Comparison of ENCODE assay signal across 27 cellular contexts in the genomic region with DNA sequence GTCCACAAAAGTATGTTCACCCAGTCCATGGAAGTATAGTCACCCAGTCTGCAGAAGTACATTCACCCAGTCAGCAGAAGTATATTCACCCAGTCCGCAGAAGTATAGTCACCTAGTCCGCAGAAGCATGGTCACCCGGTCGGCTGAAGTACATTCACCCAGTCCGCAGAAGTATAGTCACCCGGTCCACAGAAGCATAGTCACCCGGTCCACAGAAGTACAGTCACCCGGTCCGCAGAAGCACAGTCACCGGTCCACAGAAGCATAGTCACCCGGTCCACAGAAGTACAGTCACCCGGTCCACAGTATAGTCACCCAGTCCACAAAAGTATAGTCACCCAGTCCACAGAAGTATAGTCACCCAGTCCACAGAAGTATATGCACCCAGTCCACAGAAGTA. TPM values are rescaled to one million over a fixed set of nuclear protein-coding genes. Genes with fewer than 3 reads are reported as not detected.
DNase-seq lines count a peak whose midpoint lies in the region; ATAC-seq, FAIRE-seq and TF ChIP-seq lines count a peak whose summit lies in the region.
"Had no signal": no experiment of that assay in that cellular context is flagged by ENCODE, and none has a peak within 500 bp of the region (broad histone marks: within the 10 kb centered on the region; RNA-seq: fewer than 3 reads in every experiment).

No MANE protein-coding gene starts in this region.

- DNase-seq in RKO (ENCODE audit: low spot score) (peak; percentile 88), RWPE2 (ENCODE audit: low spot score) (peak; percentile 42), endothelial cell (ENCODE audit: low spot score) (no peak), progenitor cell of endocrine pancreas (ENCODE audit: low spot score, unreplicated experiment) (no peak), GM12892 (ENCODE audit: insufficient read length) (no peak)
- no peak for DNase-seq in activated T-cell treated with anti-CD3 and anti-CD28 coated beads, Interleukin-2, amount 50 U/mL, for 48 hours
- DNase-seq: 8988T; ACHN; BE2C; C1 segment of cervical spinal cord; CD4-positive, alpha-beta memory T cell; CD4-positive, CD25-positive, alpha-beta regulatory T cell; CD8-positive, alpha-beta memory T cell; COR-L47; DMS 273 treated with DMSO at 0.1 percent for 48 hours; DMS153; DMS53; DMS79; DND-41; EL; GDM1 had no signal

- H3K27me3 Mint-ChIP-seq in endothelial cell (ENCODE audit: unreplicated experiment) (peaks cover 15% of the 10 kb centered on the region), progenitor cell of endocrine pancreas (no peaks in the 10 kb centered on the region)
- H3K27me3 Mint-ChIP-seq: CD4-positive, alpha-beta memory T cell; CD4-positive, CD25-positive, alpha-beta regulatory T cell; CD8-positive, alpha-beta memory T cell had no signal

- H3K36me3 Mint-ChIP-seq in endothelial cell (ENCODE audit: low read depth, unreplicated experiment) = peaks cover 25% of the 10 kb centered on the region
- peaks cover 11% of the 10 kb centered on the region for H3K36me3 Mint-ChIP-seq in progenitor cell of endocrine pancreas (ENCODE audit: insufficient read depth)

- no peak overlapping the region for H3K27ac ChIP-seq in RWPE2 (ENCODE audit: poor library complexity, severe bottlenecking)

- TF ChIP-seq POLR2A in GM12892 (IDR thresholded peaks at IDR 0.05; ENCODE audit: low read depth, low read length) = no peak

- H3K4me1 Mint-ChIP-seq in endothelial cell (ENCODE audit: unreplicated experiment) = peaks cover 11% of the 10 kb centered on the region
- H3K4me1 Mint-ChIP-seq in progenitor cell of endocrine pancreas (ENCODE audit: low read depth) = no peaks in the 10 kb centered on the region
- H3K4me1 Mint-ChIP-seq: CD14-positive monocyte; CD8-positive, alpha-beta memory T cell had no signal

- H3K36me3 ChIP-seq in RWPE2 (ENCODE audit: low read depth) = peaks cover 69% of the 10 kb centered on the region

- H3K27me3 ChIP-seq in RWPE2 (ENCODE audit: insufficient read depth, poor library complexity, severe bottlenecking) = no peaks in the 10 kb centered on the region
- H3K27me3 ChIP-seq: BE2C, BLaER1 had no signal

- H3K27ac Mint-ChIP-seq in endothelial cell (ENCODE audit: unreplicated experiment) (no peak overlapping the region), progenitor cell of endocrine pancreas (peak overlapping the region; percentile 73)
- H3K27ac Mint-ChIP-seq: CD4-positive, alpha-beta memory T cell; CD4-positive, CD25-positive, alpha-beta regulatory T cell had no signal

- no peaks in the 10 kb centered on the region for H3K9me3 ChIP-seq in RWPE2 (ENCODE audit: severe bottlenecking)
- H3K9me3 ChIP-seq: BE2C, BLaER1 had no signal

- H3K4me3 ChIP-seq in RWPE2 (ENCODE audit: severe bottlenecking) = no peak overlapping the region
- H3K4me3 ChIP-seq: BLaER1, GM12878 had no signal

- TF ChIP-seq CTCF in RWPE2 (IDR thresholded peaks at IDR 0.05; ENCODE audit: poor library complexity, severe bottlenecking) (no peak), endothelial cell (IDR thresholded peaks at IDR 0.05; ENCODE audit: unreplicated experiment) (no peak), progenitor cell of endocrine pancreas (IDR thresholded peaks at IDR 0.05; ENCODE audit: unreplicated experiment) (no peak)

- H3K4me3 Mint-ChIP-seq in endothelial cell (ENCODE audit: unreplicated experiment) (peak overlapping the region; percentile 17), progenitor cell of endocrine pancreas (ENCODE audit: low read depth) (no peak overlapping the region)
- H3K4me3 Mint-ChIP-seq: CD14-positive monocyte; CD4-positive, alpha-beta memory T cell; CD4-positive, CD25-positive, alpha-beta regulatory T cell; CD8-positive, alpha-beta memory T cell had no signal

- FAIRE-seq in GM12892 (lab: Jason Lieb, UNC) = no peak
- FAIRE-seq: A204.1, GM12878, GM19239 had no signal

- peaks cover 12% of the 10 kb centered on the region for H3K4me1 ChIP-seq in RWPE2 (ENCODE audit: insufficient read depth, poor library complexity, severe bottlenecking)
- H3K4me1 ChIP-seq: BE2C had no signal

- no peak for ATAC-seq in RWPE2 (ENCODE audit: low read depth)
- ATAC-seq in HG02588 (IDR thresholded peaks at IDR 0.05; ENCODE audit: unreplicated experiment) = no peak
- ATAC-seq: GM12878 had no signal

- H3K9me3 Mint-ChIP-seq in endothelial cell (ENCODE audit: unreplicated experiment) = peaks cover 3% of the 10 kb centered on the region
- no peaks in the 10 kb centered on the region for H3K9me3 Mint-ChIP-seq in progenitor cell of endocrine pancreas (ENCODE audit: low read depth)
- H3K9me3 Mint-ChIP-seq: CD14-positive monocyte; CD8-positive, alpha-beta memory T cell had no signal

RNA-seq across cellular contexts. Expression of gene TCFL5, which starts 8.8 kb away (rescaled TPM):
- total RNA-seq in endothelial cell (ENCODE audit: unreplicated experiment) (30.9 TPM), progenitor cell of endocrine pancreas (7.7 and 7.9 TPM in 2 replicates)
- polyA plus RNA-seq in GM12892 (2012; ENCODE audit: missing spikeins) = 6.3 TPM

RNA-seq across cellular contexts. Expression of gene COL9A3, which starts 36.0 kb away (rescaled TPM):
- total RNA-seq in endothelial cell (ENCODE audit: unreplicated experiment) (1.8 TPM), progenitor cell of endocrine pancreas (81.5 and 84.3 TPM in 2 replicates)
- polyA plus RNA-seq in GM12892 (2012; ENCODE audit: missing spikeins) = 0.66 TPM
- total RNA-seq: CD4-positive, alpha-beta memory T cell; CD4-positive, CD25-positive, alpha-beta regulatory T cell; CD8-positive, alpha-beta memory T cell had no signal
- polyA plus RNA-seq: CD4-positive, CD25-positive, alpha-beta regulatory T cell; CD8-positive, alpha-beta memory T cell had no signal

RNA-seq across cellular contexts. Expression of gene OGFR, which starts 48.2 kb away (rescaled TPM):
- total RNA-seq in endothelial cell (ENCODE audit: unreplicated experiment) = 27.6 TPM
- total RNA-seq in progenitor cell of endocrine pancreas = 29.6 and 31.0 TPM in 2 replicates
- 11.1 TPM for polyA plus RNA-seq in GM12892 (2012; ENCODE audit: missing spikeins)

RNA-seq across cellular contexts. Expression of gene MRGBP, which starts 56.6 kb away (rescaled TPM):
- 10.9 TPM for total RNA-seq in endothelial cell (ENCODE audit: unreplicated experiment)
- total RNA-seq in progenitor cell of endocrine pancreas = 12.4 and 13.8 TPM in 2 replicates
- polyA plus RNA-seq in GM12892 (2012; ENCODE audit: missing spikeins) = 9.6 TPM

Comparison
In these comparisons a context has a peak if more than half of its experiments do, and no peak if none do; other contexts are left out.
1. DNase-seq: peak in RKO (single experiment) and RWPE2 (single experiment); none in endothelial cell (single experiment), progenitor cell of endocrine pancreas (single experiment), activated T-cell treated with anti-CD3 and anti-CD28 coated beads, Interleukin-2, amount 50 U/mL, for 48 hours (0 of 2) and GM12892 (single experiment).
2. RNA of gene COL9A3, which starts 36.0 kb away (total RNA-seq): 81.5 to 84.3 TPM in progenitor cell of endocrine pancreas; 1.8 TPM in endothelial cell (single experiment); every median in the first group is over 10 times any median in the second.